In the genomic region with DNA sequence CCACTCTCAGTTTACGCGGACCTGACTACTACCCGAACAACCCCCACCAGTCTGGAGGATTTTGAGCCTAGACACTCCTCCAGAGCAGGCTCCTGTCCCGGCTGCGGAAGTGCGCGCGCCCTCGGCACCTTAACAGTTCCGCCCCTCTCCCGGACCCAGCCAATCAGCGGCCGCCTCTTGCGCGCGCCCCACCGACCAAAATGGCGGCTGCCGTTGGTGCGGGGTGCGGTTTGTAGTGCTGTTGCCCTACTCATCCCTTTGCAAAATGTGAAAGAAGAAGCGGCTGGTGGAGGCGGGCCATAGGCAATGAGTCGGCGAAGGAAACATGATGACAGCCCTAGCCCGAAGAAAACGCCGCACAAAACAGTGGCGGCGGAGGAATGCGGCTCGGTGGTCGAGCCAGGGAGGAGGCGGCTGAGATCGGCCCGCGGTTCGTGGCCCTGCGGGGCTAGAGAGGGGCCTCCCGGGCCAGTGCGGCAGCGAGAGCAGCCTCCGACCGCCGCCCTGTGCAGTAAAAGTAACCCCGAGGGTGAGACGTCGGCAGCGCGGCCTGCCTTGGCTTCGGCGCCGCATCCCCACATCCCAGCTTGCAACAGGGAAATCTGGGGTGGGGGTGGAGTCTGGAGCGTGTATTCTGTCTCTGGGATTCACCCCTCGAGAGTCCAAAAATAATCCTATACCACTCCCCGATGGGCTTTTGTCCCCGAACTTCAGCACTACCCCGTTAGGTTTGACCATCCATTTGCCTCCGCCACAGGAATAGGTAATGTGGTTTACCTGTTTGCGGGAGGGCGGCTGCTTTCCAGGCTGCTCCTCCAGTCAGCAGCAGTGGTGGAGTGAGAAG, we compare ENCODE assay signal across 8 cellular contexts. TPM values are rescaled to one million over a fixed set of nuclear protein-coding genes. Genes with fewer than 3 reads are reported as not detected.
A peak's percentile ranks its signal among the peaks of the same experiment; 100 is the strongest.
DNase-seq lines count a peak whose midpoint lies in the region; ATAC-seq and TF ChIP-seq lines count a peak whose summit lies in the region.

TSS of gene ETAA1 (plus strand) at position 191 of the 844 bp plus-strand sequence. CDS start at position 307, 116 bp downstream.

- peak within 1 kb of the TSS; percentile 82 for H3K4me3 ChIP-seq in BE2C (ENCODE audit: low read depth, low read length)

- no peaks in the 10 kb centered on the region for H3K4me1 ChIP-seq in BE2C

- no peaks in the 10 kb centered on the region for H3K36me3 ChIP-seq in BE2C

- DNase-seq in BE2C: peak; percentile 87
- DNase-seq in GM19240 (ENCODE audit: insufficient read length, low spot score): peak; percentile 69
- peak; percentile 94 for DNase-seq in NCI-H69 (lab: John Stamatoyannopoulos, UW)
- peak; percentile 84 to 90 for DNase-seq in activated CD4-positive, alpha-beta T cell treated with anti-CD3 and anti-CD28 coated beads, Interleukin-2, amount 50 U/mL, for 24 hours (ENCODE audit: low read depth in 1 of 2, low spot score in 1 of 2)
- peak; percentile 92 for DNase-seq in dedifferentiated amniotic fluid mesenchymal stem cell (ENCODE audit: extremely low spot score)
- peak; percentile 98 for DNase-seq in left kidney (ENCODE audit: low read depth, low spot score)
- peak; percentile 90 to 94 for DNase-seq in stimulated activated CD4-positive, alpha-beta T cell treated with anti-CD3 and anti-CD28 coated beads, Interleukin-2, amount 100 ng/mL, for 24 hours

- H3K27me3 ChIP-seq in BE2C: no peaks in the 10 kb centered on the region

- peak; percentile 99 for ATAC-seq in HG03460 (IDR thresholded peaks at IDR 0.05; ENCODE audit: unreplicated experiment)

- no peaks in the 10 kb centered on the region for H3K9me3 ChIP-seq in BE2C

- no peak for TF ChIP-seq CTCF in BE2C (IDR thresholded peaks at IDR 0.05; ENCODE audit: low read depth, low read length)

RNA-seq across cellular contexts. Expression of gene ETAA1, which starts in this region (rescaled TPM):
- polyA plus RNA-seq in BE2C (2012; ENCODE audit: insufficient read depth, insufficient read length, low read depth): 4.3 TPM

Comparison
In these comparisons a context has a peak if more than half of its experiments do, and no peak if none do; other contexts are left out.
1. Peak in every context shown above with its lines: DNase-seq, ATAC-seq and H3K4me3 ChIP-seq.